In the genomic region with DNA sequence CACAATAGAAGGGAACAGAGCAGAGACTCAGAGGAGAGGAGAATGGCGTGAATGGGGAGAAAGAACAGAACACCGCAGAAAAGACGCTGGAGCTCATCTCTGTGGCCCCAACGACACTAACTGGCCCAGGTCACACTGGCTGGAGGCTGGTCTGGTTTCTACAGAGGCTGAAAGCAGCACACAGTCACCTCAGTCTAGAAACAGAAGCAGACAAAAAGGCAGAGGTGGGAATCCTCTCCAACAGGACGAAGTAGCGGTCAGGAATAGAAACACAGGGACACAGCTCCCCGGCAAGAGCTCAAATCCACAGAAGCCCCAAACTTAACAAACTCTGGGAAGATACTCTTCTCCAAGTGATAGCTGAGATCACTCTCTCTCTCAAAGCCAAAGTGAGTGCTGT, we compare ENCODE assay signal across 20 cellular contexts. TPM values are rescaled to one million over a fixed set of nuclear protein-coding genes. Genes with fewer than 3 reads are reported as not detected.
DNase-seq lines count a peak whose midpoint lies in the region; ATAC-seq and TF ChIP-seq lines count a peak whose summit lies in the region.
"Had no signal": no experiment of that assay in that cellular context is flagged by ENCODE, and none has a peak within 500 bp of the region (broad histone marks: within the 10 kb centered on the region; RNA-seq: fewer than 3 reads in every experiment).

No MANE protein-coding gene starts in this region.

- TF ChIP-seq EP300 in transverse colon (IDR thresholded peaks at IDR 0.05; ENCODE audit: low read depth) = no peak

- no peak for TF ChIP-seq POLR2A in transverse colon (IDR thresholded peaks at IDR 0.05)

- peak overlapping the region; percentile 2 for H3K27ac Mint-ChIP-seq in activated naive CD8-positive, alpha-beta T cell treated with anti-CD3 and anti-CD28 coated beads, Interleukin-2, amount 10 ng/mL, durations not matched to agents 7 days and 5 days
- H3K27ac Mint-ChIP-seq in activated naive CD8-positive, alpha-beta T cell treated with anti-CD3 and anti-CD28 coated beads, Interleukin-2, amount 50 U/mL, for 24 hours = no peak overlapping the region
- peak overlapping the region; percentile 16 for H3K27ac Mint-ChIP-seq in central memory CD8-positive, alpha-beta T cell (ENCODE audit: low read depth)
- H3K27ac Mint-ChIP-seq in memory B cell = peak overlapping the region; percentile 53
- H3K27ac Mint-ChIP-seq: activated CD4-positive, alpha-beta memory T cell treated with anti-CD3 and anti-CD28 coated beads for 36 hours; stimulated activated naive CD8-positive, alpha-beta T cell treated with anti-CD3 and anti-CD28 coated beads, Interleukin-15, Interleukin-2, amounts not matched to agents 100 ng/mL and 50 ng/mL, for 24 hours had no signal

- H3K4me3 Mint-ChIP-seq in activated naive CD8-positive, alpha-beta T cell treated with anti-CD3 and anti-CD28 coated beads, Interleukin-2, amount 10 ng/mL, durations not matched to agents 7 days and 5 days = no peak overlapping the region
- H3K4me3 Mint-ChIP-seq in activated naive CD8-positive, alpha-beta T cell treated with anti-CD3 and anti-CD28 coated beads, Interleukin-2, amount 50 U/mL, for 24 hours = no peak overlapping the region
- no peak overlapping the region for H3K4me3 Mint-ChIP-seq in central memory CD8-positive, alpha-beta T cell
- no peak overlapping the region for H3K4me3 Mint-ChIP-seq in memory B cell
- H3K4me3 Mint-ChIP-seq: activated CD4-positive, alpha-beta memory T cell treated with anti-CD3 and anti-CD28 coated beads for 36 hours; naive thymus-derived CD4-positive, alpha-beta T cell; stimulated activated naive CD8-positive, alpha-beta T cell treated with anti-CD3 and anti-CD28 coated beads, Interleukin-15, Interleukin-2, amounts not matched to agents 100 ng/mL and 50 ng/mL, for 24 hours had no signal

- DNase-seq in activated naive CD8-positive, alpha-beta T cell treated with anti-CD3 and anti-CD28 coated beads, Interleukin-2, amount 10 ng/mL, durations not matched to agents 7 days and 5 days = no peak
- no peak for DNase-seq in activated naive CD8-positive, alpha-beta T cell treated with anti-CD3 and anti-CD28 coated beads, Interleukin-2, amount 50 U/mL, for 24 hours
- no peak for DNase-seq in central memory CD8-positive, alpha-beta T cell (ENCODE audit: low spot score in 2 of 2)
- DNase-seq in memory B cell (ENCODE audit: low spot score in 2 of 2) (no peak), transverse colon (peak; percentile 2), NCI-H524 treated with DMSO at 0.1 percent for 48 hours (lab: John Stamatoyannopoulos, UW) (no peak)
- DNase-seq: activated CD4-positive, alpha-beta memory T cell treated with anti-CD3 and anti-CD28 coated beads for 36 hours; activated T-cell treated with anti-CD3 and anti-CD28 coated beads, Interleukin-2, amount 50 U/mL, for 1 hour; effector memory CD4-positive, alpha-beta T cell; GF-D8; NCI-H1105 treated with DMSO at 0.1 percent for 48 hours; NCI-H526 treated with DMSO at 0.1 percent for 48 hours; stimulated activated CD4-positive, alpha-beta T cell treated with anti-CD3 and anti-CD28 coated beads, Interleukin-1b, Interleukin-23, amount 100 ng/mL, for 48 hours; SW 1271 had no signal

- H3K9me3 Mint-ChIP-seq in activated naive CD8-positive, alpha-beta T cell treated with anti-CD3 and anti-CD28 coated beads, Interleukin-2, amount 10 ng/mL, durations not matched to agents 7 days and 5 days = no peaks in the 10 kb centered on the region
- H3K9me3 Mint-ChIP-seq in activated naive CD8-positive, alpha-beta T cell treated with anti-CD3 and anti-CD28 coated beads, Interleukin-2, amount 50 U/mL, for 24 hours = no peaks in the 10 kb centered on the region
- no peaks in the 10 kb centered on the region for H3K9me3 Mint-ChIP-seq in central memory CD8-positive, alpha-beta T cell
- peaks cover 3% of the 10 kb centered on the region for H3K9me3 Mint-ChIP-seq in memory B cell

- peaks cover 16% of the 10 kb centered on the region for H3K4me1 Mint-ChIP-seq in activated naive CD8-positive, alpha-beta T cell treated with anti-CD3 and anti-CD28 coated beads, Interleukin-2, amount 10 ng/mL, durations not matched to agents 7 days and 5 days
- H3K4me1 Mint-ChIP-seq in activated naive CD8-positive, alpha-beta T cell treated with anti-CD3 and anti-CD28 coated beads, Interleukin-2, amount 50 U/mL, for 24 hours = peaks cover 29% of the 10 kb centered on the region
- peaks cover 32% of the 10 kb centered on the region for H3K4me1 Mint-ChIP-seq in central memory CD8-positive, alpha-beta T cell
- H3K4me1 Mint-ChIP-seq in memory B cell = peaks cover 31% of the 10 kb centered on the region

- intact Hi-C loops in transverse colon (cut with DNase I; ENCODE audit: low total_unique reads) = no loop called here

- H3K9me3 ChIP-seq in transverse colon = no peaks in the 10 kb centered on the region

- H3K36me3 Mint-ChIP-seq in activated naive CD8-positive, alpha-beta T cell treated with anti-CD3 and anti-CD28 coated beads, Interleukin-2, amount 10 ng/mL, durations not matched to agents 7 days and 5 days = peaks cover 34% of the 10 kb centered on the region
- peaks cover 25% of the 10 kb centered on the region for H3K36me3 Mint-ChIP-seq in activated naive CD8-positive, alpha-beta T cell treated with anti-CD3 and anti-CD28 coated beads, Interleukin-2, amount 50 U/mL, for 24 hours (ENCODE audit: low read depth)
- H3K36me3 Mint-ChIP-seq in central memory CD8-positive, alpha-beta T cell (ENCODE audit: insufficient read depth) = peaks cover 22% of the 10 kb centered on the region
- peaks cover 35% of the 10 kb centered on the region for H3K36me3 Mint-ChIP-seq in memory B cell

- in situ Hi-C loops in transverse colon (cut with MboI; ENCODE audit: low pct_ligation_motif_present in 1 of 4, low pct_unique_long_range_greater_than_20kb in 1 of 4, low sequenced_read_pairs in 3 of 4) = no loop called here

- H3K4me1 ChIP-seq in transverse colon = peaks cover 5 to 89% (median 55%) of the 10 kb centered on the region in 4 donors

- ATAC-seq in activated naive CD8-positive, alpha-beta T cell treated with anti-CD3 and anti-CD28 coated beads, Interleukin-2, amount 10 ng/mL, durations not matched to agents 7 days and 5 days (ENCODE audit: low read depth) = no peak
- no peak for ATAC-seq in activated naive CD8-positive, alpha-beta T cell treated with anti-CD3 and anti-CD28 coated beads, Interleukin-2, amount 50 U/mL, for 24 hours
- no peak for ATAC-seq in central memory CD8-positive, alpha-beta T cell (replicated peaks; ENCODE audit: extremely low read depth, poor library complexity, severe bottlenecking)
- ATAC-seq in memory B cell (ENCODE audit: low read depth) = no peak
- no peak for ATAC-seq in GM21381 (IDR thresholded peaks at IDR 0.05; ENCODE audit: unreplicated experiment)
- no peak for ATAC-seq in GM18873 (IDR thresholded peaks at IDR 0.05; ENCODE audit: low FRiP score, unreplicated experiment)
- ATAC-seq: naive thymus-derived CD4-positive, alpha-beta T cell had no signal

- H3K27me3 Mint-ChIP-seq in activated naive CD8-positive, alpha-beta T cell treated with anti-CD3 and anti-CD28 coated beads, Interleukin-2, amount 10 ng/mL, durations not matched to agents 7 days and 5 days = no peaks in the 10 kb centered on the region
- H3K27me3 Mint-ChIP-seq in activated naive CD8-positive, alpha-beta T cell treated with anti-CD3 and anti-CD28 coated beads, Interleukin-2, amount 50 U/mL, for 24 hours = no peaks in the 10 kb centered on the region
- no peaks in the 10 kb centered on the region for H3K27me3 Mint-ChIP-seq in central memory CD8-positive, alpha-beta T cell
- H3K27me3 Mint-ChIP-seq in memory B cell = no peaks in the 10 kb centered on the region
- H3K27me3 Mint-ChIP-seq: activated CD4-positive, alpha-beta memory T cell treated with anti-CD3 and anti-CD28 coated beads for 36 hours; naive thymus-derived CD4-positive, alpha-beta T cell; stimulated activated naive CD8-positive, alpha-beta T cell treated with anti-CD3 and anti-CD28 coated beads, Interleukin-15, Interleukin-2, amounts not matched to agents 100 ng/mL and 50 ng/mL, for 24 hours had no signal

- no peak overlapping the region for H3K4me3 ChIP-seq in transverse colon
- H3K4me3 ChIP-seq: BLaER1 treated with 17β-estradiol and CSF1 and Interleukin-3, amounts not matched to agents 10 nM and 100 nM had no signal

- 79 to 92% methylated on average over 3 to 7 of the region's 7 CpGs for WGBS in transverse colon (ENCODE audit: low coverage in 1 of 2), 2 donors

- peak overlapping the region; percentile 68 to 88 (median 76) for H3K27ac ChIP-seq in transverse colon
- H3K27ac ChIP-seq: BLaER1 treated with 17β-estradiol and CSF1 and Interleukin-3, amounts not matched to agents 10 nM and 100 nM had no signal

- H3K36me3 ChIP-seq in transverse colon = peaks cover 0 to 13% (median 2%) of the 10 kb centered on the region in 4 donors

- no peak for TF ChIP-seq CTCF in transverse colon (IDR thresholded peaks at IDR 0.05)

- H3K27me3 ChIP-seq in transverse colon = no peaks in the 10 kb centered on the region
- H3K27me3 ChIP-seq: BLaER1 treated with 17β-estradiol and CSF1 and Interleukin-3, amounts not matched to agents 10 nM and 100 nM had no signal

- POLR2A ChIA-PET in activated naive CD8-positive, alpha-beta T cell treated with anti-CD3 and anti-CD28 coated beads, Interleukin-2, amount 10 ng/mL, durations not matched to agents 7 days and 5 days (lab: Charles Lee) = no interaction called here

RNA-seq across cellular contexts. Expression of a gene that starts 9.2 kb away (rescaled TPM):
- 10 to 100 TPM; 29.0 to 29.2 TPM for total RNA-seq in activated naive CD8-positive, alpha-beta T cell treated with anti-CD3 and anti-CD28 coated beads, Interleukin-2, amount 10 ng/mL, durations not matched to agents 7 days and 5 days
- 100 to 1,000 TPM in 2 of 4 donors, 10 to 100 TPM in 2; 56.5 to 183 (median 92.9) TPM for total RNA-seq in transverse colon

RNA-seq across cellular contexts. Expression of a gene that starts 22.2 kb away (rescaled TPM):
- 10 to 100 TPM; 14.0 to 18.0 TPM for total RNA-seq in activated naive CD8-positive, alpha-beta T cell treated with anti-CD3 and anti-CD28 coated beads, Interleukin-2, amount 10 ng/mL, durations not matched to agents 7 days and 5 days
- 100 to 1,000 TPM in 2 of 4 donors, 10 to 100 TPM in 2; 48.4 to 211 (median 109) TPM for total RNA-seq in transverse colon
- total RNA-seq: LHCN-M2 had no signal

RNA-seq across cellular contexts. Expression of a gene that starts 46.2 kb away (rescaled TPM):
- total RNA-seq in activated naive CD8-positive, alpha-beta T cell treated with anti-CD3 and anti-CD28 coated beads, Interleukin-2, amount 10 ng/mL, durations not matched to agents 7 days and 5 days = 100 to 1,000 TPM; 106 to 107 TPM
- 10 to 100 TPM in 3 of 4 donors, 1 to 10 TPM in 1; 4.1 to 36.8 (median 31.0) TPM for total RNA-seq in transverse colon
